In genomic region chr10:114506874-114507385, GRCh38 we compare ENCODE assay signal across 11 cellular contexts.
DNase-seq lines count a peak whose midpoint lies in the region; ATAC-seq and TF ChIP-seq lines count a peak whose summit lies in the region.
"Had no signal": no experiment of that assay in that cellular context is flagged by ENCODE, and none has a peak within 500 bp of the region (broad histone marks: within the 10 kb centered on the region; RNA-seq: fewer than 3 reads in every experiment).

No MANE protein-coding gene starts in this region.

- intact Hi-C loops in CD8-positive, alpha-beta T cell (cut with DNase I, micrococcal nuclease), result no loop called here
- intact Hi-C loops in left ventricle myocardium inferior (cut with micrococcal nuclease) (no loop called here), sciatic nerve (cut with DNase I) (no loop called here)

- H3K27ac Mint-ChIP-seq in CD8-positive, alpha-beta T cell, result peak overlapping the region; percentile 78

- POLR2A ChIA-PET in CD8-positive, alpha-beta T cell (lab: Charles Lee), result no interaction called here

- no peaks in the 10 kb centered on the region for H3K36me3 ChIP-seq in CD8-positive, alpha-beta T cell (ENCODE audit: insufficient read depth, low read length)
- H3K36me3 ChIP-seq in left ventricle myocardium inferior, result peaks cover 14% of the 10 kb centered on the region
- H3K36me3 ChIP-seq: BLaER1 had no signal

- peaks cover 64% of the 10 kb centered on the region for H3K36me3 Mint-ChIP-seq in CD8-positive, alpha-beta T cell

- DNase-seq in CD8-positive, alpha-beta T cell, result no peak
- no peak for DNase-seq in left ventricle myocardium inferior
- peak; percentile 46 for DNase-seq in renal cortical epithelial cell (ENCODE audit: low read depth)
- DNase-seq in NCI-H345 treated with DMSO at 0.1 percent for 48 hours (lab: John Stamatoyannopoulos, UW; ENCODE audit: unreplicated experiment), result no peak
- DNase-seq in sciatic nerve (ENCODE audit: low spot score), result no peak
- DNase-seq in NCI-H187 treated with DMSO at 0.1 percent for 48 hours (lab: John Stamatoyannopoulos, UW), result no peak
- no peak for DNase-seq in amygdala (lab: John Stamatoyannopoulos, UW)
- DNase-seq: HCEC 1CT, occipital lobe had no signal

- CTCF ChIA-PET in CD8-positive, alpha-beta T cell (lab: Charles Lee), result interaction anchor here (0.8 to 0.9 kb wide), 2 partner anchors 35 to 43 kb away, joined by 3 to 4 read pairs; no protein-coding TSS in a partner anchor

- no peaks in the 10 kb centered on the region for H3K9me3 Mint-ChIP-seq in CD8-positive, alpha-beta T cell

- no peaks in the 10 kb centered on the region for H3K27me3 ChIP-seq in CD8-positive, alpha-beta T cell (ENCODE audit: insufficient read depth, low read length)
- H3K27me3 ChIP-seq in left ventricle myocardium inferior (ENCODE audit: low read depth), result no peaks in the 10 kb centered on the region
- H3K27me3 ChIP-seq: BLaER1 had no signal

- H3K4me3 ChIP-seq in CD8-positive, alpha-beta T cell (ENCODE audit: low read depth, low read length), result no peak overlapping the region
- no peak overlapping the region for H3K4me3 ChIP-seq in left ventricle myocardium inferior
- H3K4me3 ChIP-seq: BLaER1 had no signal

- peaks cover 90% of the 10 kb centered on the region for H3K4me1 ChIP-seq in CD8-positive, alpha-beta T cell (ENCODE audit: insufficient read depth, low read length)
- H3K4me1 ChIP-seq in left ventricle myocardium inferior, result peaks cover 100% of the 10 kb centered on the region
- H3K4me1 ChIP-seq: BLaER1 had no signal

- no peak for TF ChIP-seq CTCF in CD8-positive, alpha-beta T cell (IDR thresholded peaks at IDR 0.05)
- TF ChIP-seq CTCF in VCaP (conservative IDR thresholded peaks at IDR 0.05) (no peak), left ventricle myocardium inferior (IDR thresholded peaks at IDR 0.05; ENCODE audit: borderline replicate concordance) (no peak)

- peak overlapping the region; percentile 19 for H3K4me3 Mint-ChIP-seq in CD8-positive, alpha-beta T cell

- no peak for ATAC-seq in CD8-positive, alpha-beta T cell
- no peak for ATAC-seq in sciatic nerve

- peaks cover 90% of the 10 kb centered on the region for H3K4me1 Mint-ChIP-seq in CD8-positive, alpha-beta T cell (ENCODE audit: low read depth)

- H3K27me3 Mint-ChIP-seq in CD8-positive, alpha-beta T cell (ENCODE audit: low read depth), result no peaks in the 10 kb centered on the region

- no peaks in the 10 kb centered on the region for H3K9me3 ChIP-seq in CD8-positive, alpha-beta T cell (ENCODE audit: low read length)
- no peaks in the 10 kb centered on the region for H3K9me3 ChIP-seq in left ventricle myocardium inferior (replicated peaks)
- H3K9me3 ChIP-seq: BLaER1 had no signal

- H3K27ac ChIP-seq in CD8-positive, alpha-beta T cell (ENCODE audit: low read depth, low read length), result no peak overlapping the region
- H3K27ac ChIP-seq in VCaP (peak overlapping the region; percentile 45; the same call in 1 of the 2 replicates), left ventricle myocardium inferior (replicated peaks) (peak overlapping the region; percentile 78)
- H3K27ac ChIP-seq: BLaER1 had no signal
